Comparison of ENCODE assay signal across 1 cellular context in genomic region chr1:70685300-70686286, GRCh38.
A peak's percentile ranks its signal among the peaks of the same experiment; 100 is the strongest.
TF ChIP-seq lines count a peak whose summit lies in the region.

No MANE protein-coding gene starts in this region.

TF ChIP-seq in HepG2, 621 proteins besides CTCF, POLR2A, EP300 and RAD21 (continued from another document):
- TF ChIP-seq, protein P1, sequence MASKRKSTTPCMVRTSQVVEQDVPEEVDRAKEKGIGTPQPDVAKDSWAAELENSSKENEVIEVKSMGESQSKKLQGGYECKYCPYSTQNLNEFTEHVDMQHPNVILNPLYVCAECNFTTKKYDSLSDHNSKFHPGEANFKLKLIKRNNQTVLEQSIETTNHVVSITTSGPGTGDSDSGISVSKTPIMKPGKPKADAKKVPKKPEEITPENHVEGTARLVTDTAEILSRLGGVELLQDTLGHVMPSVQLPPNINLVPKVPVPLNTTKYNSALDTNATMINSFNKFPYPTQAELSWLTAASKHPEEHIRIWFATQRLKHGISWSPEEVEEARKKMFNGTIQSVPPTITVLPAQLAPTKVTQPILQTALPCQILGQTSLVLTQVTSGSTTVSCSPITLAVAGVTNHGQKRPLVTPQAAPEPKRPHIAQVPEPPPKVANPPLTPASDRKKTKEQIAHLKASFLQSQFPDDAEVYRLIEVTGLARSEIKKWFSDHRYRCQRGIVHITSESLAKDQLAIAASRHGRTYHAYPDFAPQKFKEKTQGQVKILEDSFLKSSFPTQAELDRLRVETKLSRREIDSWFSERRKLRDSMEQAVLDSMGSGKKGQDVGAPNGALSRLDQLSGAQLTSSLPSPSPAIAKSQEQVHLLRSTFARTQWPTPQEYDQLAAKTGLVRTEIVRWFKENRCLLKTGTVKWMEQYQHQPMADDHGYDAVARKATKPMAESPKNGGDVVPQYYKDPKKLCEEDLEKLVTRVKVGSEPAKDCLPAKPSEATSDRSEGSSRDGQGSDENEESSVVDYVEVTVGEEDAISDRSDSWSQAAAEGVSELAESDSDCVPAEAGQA (IDR thresholded peaks at IDR 0.05; ENCODE audit: low read depth), result no peak
- TF ChIP-seq, protein P1 (CRISPR knock-in tag; IDR thresholded peaks at IDR 0.05; ENCODE audit: borderline replicate concordance), result no peak
- TF ChIP-seq FOXA3 (CRISPR knock-in tag; IDR thresholded peaks at IDR 0.05) (0 out of 2 replicates have a peak, but pooled peaks have one; percentile 24), ATF3 (CRISPR knock-in tag; IDR thresholded peaks at IDR 0.05) (no peak), NFYC (CRISPR knock-in tag; IDR thresholded peaks at IDR 0.05) (no peak), ZNF7 (CRISPR knock-in tag; IDR thresholded peaks at IDR 0.05) (peak; percentile 56; the same call in 1 of the 2 replicates), XRCC5 (optimal IDR thresholded peaks at IDR 0.05; ENCODE audit: low read length) (peak; percentile 81)
- TF ChIP-seq, protein P2, sequence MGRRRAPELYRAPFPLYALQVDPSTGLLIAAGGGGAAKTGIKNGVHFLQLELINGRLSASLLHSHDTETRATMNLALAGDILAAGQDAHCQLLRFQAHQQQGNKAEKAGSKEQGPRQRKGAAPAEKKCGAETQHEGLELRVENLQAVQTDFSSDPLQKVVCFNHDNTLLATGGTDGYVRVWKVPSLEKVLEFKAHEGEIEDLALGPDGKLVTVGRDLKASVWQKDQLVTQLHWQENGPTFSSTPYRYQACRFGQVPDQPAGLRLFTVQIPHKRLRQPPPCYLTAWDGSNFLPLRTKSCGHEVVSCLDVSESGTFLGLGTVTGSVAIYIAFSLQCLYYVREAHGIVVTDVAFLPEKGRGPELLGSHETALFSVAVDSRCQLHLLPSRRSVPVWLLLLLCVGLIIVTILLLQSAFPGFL (CRISPR knock-in tag; IDR thresholded peaks at IDR 0.05), result no peak
- TF ChIP-seq, protein P3, sequence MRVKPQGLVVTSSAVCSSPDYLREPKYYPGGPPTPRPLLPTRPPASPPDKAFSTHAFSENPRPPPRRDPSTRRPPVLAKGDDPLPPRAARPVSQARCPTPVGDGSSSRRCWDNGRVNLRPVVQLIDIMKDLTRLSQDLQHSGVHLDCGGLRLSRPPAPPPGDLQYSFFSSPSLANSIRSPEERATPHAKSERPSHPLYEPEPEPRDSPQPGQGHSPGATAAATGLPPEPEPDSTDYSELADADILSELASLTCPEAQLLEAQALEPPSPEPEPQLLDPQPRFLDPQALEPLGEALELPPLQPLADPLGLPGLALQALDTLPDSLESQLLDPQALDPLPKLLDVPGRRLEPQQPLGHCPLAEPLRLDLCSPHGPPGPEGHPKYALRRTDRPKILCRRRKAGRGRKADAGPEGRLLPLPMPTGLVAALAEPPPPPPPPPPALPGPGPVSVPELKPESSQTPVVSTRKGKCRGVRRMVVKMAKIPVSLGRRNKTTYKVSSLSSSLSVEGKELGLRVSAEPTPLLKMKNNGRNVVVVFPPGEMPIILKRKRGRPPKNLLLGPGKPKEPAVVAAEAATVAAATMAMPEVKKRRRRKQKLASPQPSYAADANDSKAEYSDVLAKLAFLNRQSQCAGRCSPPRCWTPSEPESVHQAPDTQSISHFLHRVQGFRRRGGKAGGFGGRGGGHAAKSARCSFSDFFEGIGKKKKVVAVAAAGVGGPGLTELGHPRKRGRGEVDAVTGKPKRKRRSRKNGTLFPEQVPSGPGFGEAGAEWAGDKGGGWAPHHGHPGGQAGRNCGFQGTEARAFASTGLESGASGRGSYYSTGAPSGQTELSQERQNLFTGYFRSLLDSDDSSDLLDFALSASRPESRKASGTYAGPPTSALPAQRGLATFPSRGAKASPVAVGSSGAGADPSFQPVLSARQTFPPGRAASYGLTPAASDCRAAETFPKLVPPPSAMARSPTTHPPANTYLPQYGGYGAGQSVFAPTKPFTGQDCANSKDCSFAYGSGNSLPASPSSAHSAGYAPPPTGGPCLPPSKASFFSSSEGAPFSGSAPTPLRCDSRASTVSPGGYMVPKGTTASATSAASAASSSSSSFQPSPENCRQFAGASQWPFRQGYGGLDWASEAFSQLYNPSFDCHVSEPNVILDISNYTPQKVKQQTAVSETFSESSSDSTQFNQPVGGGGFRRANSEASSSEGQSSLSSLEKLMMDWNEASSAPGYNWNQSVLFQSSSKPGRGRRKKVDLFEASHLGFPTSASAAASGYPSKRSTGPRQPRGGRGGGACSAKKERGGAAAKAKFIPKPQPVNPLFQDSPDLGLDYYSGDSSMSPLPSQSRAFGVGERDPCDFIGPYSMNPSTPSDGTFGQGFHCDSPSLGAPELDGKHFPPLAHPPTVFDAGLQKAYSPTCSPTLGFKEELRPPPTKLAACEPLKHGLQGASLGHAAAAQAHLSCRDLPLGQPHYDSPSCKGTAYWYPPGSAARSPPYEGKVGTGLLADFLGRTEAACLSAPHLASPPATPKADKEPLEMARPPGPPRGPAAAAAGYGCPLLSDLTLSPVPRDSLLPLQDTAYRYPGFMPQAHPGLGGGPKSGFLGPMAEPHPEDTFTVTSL (CRISPR knock-in tag; IDR thresholded peaks at IDR 0.05; ENCODE audit: borderline replicate concordance), result no peak
- TF ChIP-seq, protein P4, sequence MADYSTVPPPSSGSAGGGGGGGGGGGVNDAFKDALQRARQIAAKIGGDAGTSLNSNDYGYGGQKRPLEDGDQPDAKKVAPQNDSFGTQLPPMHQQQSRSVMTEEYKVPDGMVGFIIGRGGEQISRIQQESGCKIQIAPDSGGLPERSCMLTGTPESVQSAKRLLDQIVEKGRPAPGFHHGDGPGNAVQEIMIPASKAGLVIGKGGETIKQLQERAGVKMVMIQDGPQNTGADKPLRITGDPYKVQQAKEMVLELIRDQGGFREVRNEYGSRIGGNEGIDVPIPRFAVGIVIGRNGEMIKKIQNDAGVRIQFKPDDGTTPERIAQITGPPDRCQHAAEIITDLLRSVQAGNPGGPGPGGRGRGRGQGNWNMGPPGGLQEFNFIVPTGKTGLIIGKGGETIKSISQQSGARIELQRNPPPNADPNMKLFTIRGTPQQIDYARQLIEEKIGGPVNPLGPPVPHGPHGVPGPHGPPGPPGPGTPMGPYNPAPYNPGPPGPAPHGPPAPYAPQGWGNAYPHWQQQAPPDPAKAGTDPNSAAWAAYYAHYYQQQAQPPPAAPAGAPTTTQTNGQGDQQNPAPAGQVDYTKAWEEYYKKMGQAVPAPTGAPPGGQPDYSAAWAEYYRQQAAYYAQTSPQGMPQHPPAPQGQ (CRISPR knock-in tag; IDR thresholded peaks at IDR 0.05; ENCODE audit: borderline replicate concordance), result no peak
